21 cellular contexts compared by ENCODE assay signal in the genomic region with DNA sequence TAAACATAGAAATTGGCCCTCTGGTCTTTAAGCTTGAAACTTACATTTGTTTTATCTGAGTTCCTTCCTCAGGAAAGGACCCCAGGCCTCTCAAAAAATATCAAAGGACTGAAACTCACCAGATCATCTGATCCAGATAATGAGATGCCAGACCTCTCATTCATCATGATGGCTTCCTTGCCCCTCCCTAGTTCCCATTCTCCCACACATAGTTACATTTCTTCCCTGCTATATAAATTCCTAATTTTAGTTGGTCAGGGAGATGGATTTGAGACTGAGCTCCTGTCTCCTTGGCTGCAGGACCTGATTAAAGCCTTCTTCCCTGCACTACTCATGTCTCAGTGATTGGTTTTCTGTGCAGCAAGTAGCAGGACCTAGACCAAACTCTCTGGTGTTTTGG.
"Had no signal": no experiment of that assay in that cellular context is flagged by ENCODE, and none has a peak within 500 bp of the region (broad histone marks: within the 10 kb centered on the region; RNA-seq: fewer than 3 reads in every experiment).

No MANE protein-coding gene starts in this region.

- H2AFZ ChIP-seq: hepatocyte had no signal

- H3K27ac ChIP-seq: esophagus squamous epithelium, hepatocyte, neutrophil, sigmoid colon, testis, transverse colon had no signal

- H3K4me3 Mint-ChIP-seq: dendritic cell treated with granulocyte-macrophage colony-stimulating factor and Interleukin-4, amounts not matched to agents 40 ng/mL and 50 ng/mL, for 4 days; effector memory CD8-positive, alpha-beta T cell; naive thymus-derived CD4-positive, alpha-beta T cell; stimulated activated memory B cell treated with anti-CD40 and anti-IgM and Interleukin-4, amounts not matched to agents 10 μg/mL and 1 μg/mL and 100 μg/mL, for 72 hours; stimulated activated naive CD8-positive, alpha-beta T cell treated with anti-CD3 and anti-CD28 coated beads, Interleukin-15, amount 100 ng/mL, for 72 hours had no signal

- H3K27me3 Mint-ChIP-seq: dendritic cell treated with granulocyte-macrophage colony-stimulating factor and Interleukin-4, amounts not matched to agents 40 ng/mL and 50 ng/mL, for 4 days; effector memory CD8-positive, alpha-beta T cell; naive thymus-derived CD4-positive, alpha-beta T cell; stimulated activated memory B cell treated with anti-CD40 and anti-IgM and Interleukin-4, amounts not matched to agents 10 μg/mL and 1 μg/mL and 100 μg/mL, for 72 hours; stimulated activated naive CD8-positive, alpha-beta T cell treated with anti-CD3 and anti-CD28 coated beads, Interleukin-15, amount 100 ng/mL, for 72 hours had no signal

- H3K9me3 Mint-ChIP-seq: stimulated activated memory B cell treated with anti-CD40 and anti-IgM and Interleukin-4, amounts not matched to agents 10 μg/mL and 1 μg/mL and 100 μg/mL, for 72 hours had no signal

- H3K4me3 ChIP-seq: esophagus squamous epithelium, hepatocyte, lung, sigmoid colon, testis, transverse colon had no signal

- H3K4me1 Mint-ChIP-seq: stimulated activated memory B cell treated with anti-CD40 and anti-IgM and Interleukin-4, amounts not matched to agents 10 μg/mL and 1 μg/mL and 100 μg/mL, for 72 hours had no signal

- H3K36me3 ChIP-seq: esophagus squamous epithelium, neutrophil, sigmoid colon, transverse colon had no signal

- H3K79me2 ChIP-seq: hepatocyte had no signal

- ATAC-seq: effector memory CD8-positive, alpha-beta T cell; left colon; left ventricle myocardium superior; naive thymus-derived CD4-positive, alpha-beta T cell; stimulated activated memory B cell treated with anti-CD40 and anti-IgM and Interleukin-4, amounts not matched to agents 10 μg/mL and 1 μg/mL and 100 μg/mL, for 72 hours; stimulated activated naive CD8-positive, alpha-beta T cell treated with anti-CD3 and anti-CD28 coated beads, Interleukin-15, amount 100 ng/mL, for 72 hours had no signal

- H3K27ac Mint-ChIP-seq: dendritic cell treated with granulocyte-macrophage colony-stimulating factor and Interleukin-4, amounts not matched to agents 40 ng/mL and 50 ng/mL, for 4 days; effector memory CD8-positive, alpha-beta T cell; naive thymus-derived CD4-positive, alpha-beta T cell; stimulated activated memory B cell treated with anti-CD40 and anti-IgM and Interleukin-4, amounts not matched to agents 10 μg/mL and 1 μg/mL and 100 μg/mL, for 72 hours; stimulated activated naive CD8-positive, alpha-beta T cell treated with anti-CD3 and anti-CD28 coated beads, Interleukin-15, amount 100 ng/mL, for 72 hours had no signal

- H3K4me1 ChIP-seq: esophagus squamous epithelium, testis, transverse colon had no signal

- H3K36me3 Mint-ChIP-seq: stimulated activated memory B cell treated with anti-CD40 and anti-IgM and Interleukin-4, amounts not matched to agents 10 μg/mL and 1 μg/mL and 100 μg/mL, for 72 hours had no signal

- H3K27me3 ChIP-seq: esophagus squamous epithelium, hepatocyte, neutrophil, sigmoid colon, testis, transverse colon had no signal

- H3K4me2 ChIP-seq: hepatocyte had no signal

- H3K9me3 ChIP-seq: esophagus squamous epithelium, neutrophil, sigmoid colon, testis, transverse colon had no signal

- DNase-seq: cerebellar nuclear complex; effector memory CD8-positive, alpha-beta T cell; esophagus squamous epithelium; foreskin melanocyte; head of caudate nucleus; left colon; left ventricle myocardium superior; mesendoderm; naive thymus-derived CD4-positive, alpha-beta T cell; posterior cingulate gyrus; sigmoid colon; small intestine; stimulated activated CD4-positive, alpha-beta T cell treated with anti-CD3 and anti-CD28 coated beads, Interleukin-4, amount 100 ng/mL, for 1 hour; stimulated activated naive CD8-positive, alpha-beta T cell treated with anti-CD3 and anti-CD28 coated beads, Interleukin-15, amount 100 ng/mL, for 72 hours; testis; transverse colon had no signal
